Comparison of ENCODE assay signal across 31 cellular contexts in the genomic region with DNA sequence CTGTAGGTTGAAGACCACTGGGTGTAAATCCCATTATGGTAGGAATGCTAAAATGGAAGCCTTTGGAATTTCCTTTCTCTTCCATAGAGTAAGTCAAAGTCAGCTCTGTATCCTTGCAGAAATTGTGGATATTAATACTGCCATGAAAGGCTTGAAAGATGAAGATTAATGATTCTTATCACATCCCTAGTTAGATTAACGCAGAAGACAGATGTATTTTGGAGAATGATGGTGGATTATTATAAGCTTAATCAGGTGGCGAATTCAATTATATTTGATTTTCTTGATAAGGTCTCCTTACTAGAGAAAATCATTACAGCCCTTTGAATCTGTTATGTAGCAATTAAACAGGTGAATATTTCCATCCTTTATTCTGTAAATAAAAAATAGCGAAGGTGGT.
"Had no signal": no experiment of that assay in that cellular context is flagged by ENCODE, and none has a peak within 500 bp of the region (broad histone marks: within the 10 kb centered on the region; RNA-seq: fewer than 3 reads in every experiment).

No MANE protein-coding gene starts in this region.

- H3K36me3 ChIP-seq: adrenal gland, esophagus muscularis mucosa, gastroesophageal sphincter, heart right ventricle, WERI-Rb-1 had no signal

- H3K27me3 ChIP-seq: adrenal gland, body of pancreas, esophagus muscularis mucosa, foreskin keratinocyte, gastroesophageal sphincter, heart right ventricle, hepatocyte had no signal

- ATAC-seq: activated CD4-positive, CD25-positive, alpha-beta regulatory T cell treated with anti-CD3 and anti-CD28 coated beads, Interleukin-2, amount 50 U/mL, for 24 hours; activated CD8-positive, alpha-beta memory T cell treated with anti-CD3 and anti-CD28 coated beads, Interleukin-2, amount 10 ng/mL, durations not matched to agents 7 days and 5 days; activated CD8-positive, alpha-beta T cell treated with anti-CD3 and anti-CD28 coated beads for 36 hours; activated naive CD8-positive, alpha-beta T cell treated with anti-CD3 and anti-CD28 coated beads, Interleukin-2, amount 50 U/mL, for 24 hours; body of pancreas; effector memory CD8-positive, alpha-beta T cell; foreskin keratinocyte; gastroesophageal sphincter; heart right ventricle had no signal

- H3K4me1 ChIP-seq: adrenal gland, esophagus muscularis mucosa, foreskin keratinocyte, gastroesophageal sphincter, heart right ventricle had no signal

- DNase-seq: activated B cell treated with CpG ODN at 0.5 μM for 24 hours; activated CD4-positive, alpha-beta T cell treated with anti-CD3 and anti-CD28 coated beads for 48 hours; activated CD4-positive, alpha-beta T cell treated with anti-CD3 and anti-CD28 coated beads, Interleukin-2, amount 50 U/mL, for 1 hour; activated CD4-positive, alpha-beta T cell treated with anti-CD3 and anti-CD28 coated beads, Interleukin-2, amount 50 U/mL, for 48 hours; activated CD8-positive, alpha-beta memory T cell treated with anti-CD3 and anti-CD28 coated beads, Interleukin-2, amount 10 ng/mL, durations not matched to agents 7 days and 5 days; activated CD8-positive, alpha-beta memory T cell treated with anti-CD3 and anti-CD28 coated beads, Interleukin-2, amount 50 U/mL, for 4 hours; activated CD8-positive, alpha-beta T cell treated with anti-CD3 and anti-CD28 coated beads for 36 hours; activated effector memory CD4-positive, alpha-beta T cell treated with anti-CD3 and anti-CD28 coated beads, Interleukin-2, amount 50 U/mL, for 16 hours; activated naive CD4-positive, alpha-beta T cell treated with anti-CD3 and anti-CD28 coated beads for 36 hours; activated naive CD8-positive, alpha-beta T cell treated with anti-CD3 and anti-CD28 coated beads for 36 hours; activated naive CD8-positive, alpha-beta T cell treated with anti-CD3 and anti-CD28 coated beads, Interleukin-2, amount 50 U/mL, for 24 hours; activated T-cell treated with anti-CD3 and anti-CD28 coated beads, Interleukin-2, amount 50 U/mL, for 1 hour; activated T-cell treated with anti-CD3 and anti-CD28 coated beads, Interleukin-2, amount 50 U/mL, for 48 hours; adrenal gland; amygdala; aorta; body of pancreas; caudate nucleus; cortex of kidney; dermis blood vessel endothelial cell; effector CD4-positive, alpha-beta T cell; effector memory CD8-positive, alpha-beta T cell; erythroblast; foreskin keratinocyte; heart right ventricle; T1000; WERI-Rb-1 had no signal

- H3K9me3 ChIP-seq: adrenal gland, body of pancreas, esophagus muscularis mucosa, gastroesophageal sphincter, heart right ventricle had no signal

- H3K4me3 ChIP-seq: adrenal gland, body of pancreas, esophagus muscularis mucosa, gastroesophageal sphincter, heart right ventricle, hepatocyte had no signal

- H2AFZ ChIP-seq: hepatocyte had no signal
